In genomic region chr1:192376387-192376786, GRCh38 we compare ENCODE assay signal across 31 cellular contexts. TPM values are rescaled to one million over a fixed set of nuclear protein-coding genes. Genes with fewer than 3 reads are reported as not detected.
"Had no signal": no experiment of that assay in that cellular context is flagged by ENCODE, and none has a peak within 500 bp of the region (broad histone marks: within the 10 kb centered on the region; RNA-seq: fewer than 3 reads in every experiment).

No MANE protein-coding gene starts in this region.

- FAIRE-seq: astrocyte, colon, endothelial cell of umbilical vein had no signal

- H3K4me1 ChIP-seq: gastroesophageal sphincter, prostate gland, right atrium auricular region, tibial artery had no signal

- H3K27me3 ChIP-seq: gastroesophageal sphincter, right atrium auricular region, tibial artery had no signal

- H3K4me3 ChIP-seq: gastroesophageal sphincter, prostate gland, right atrium auricular region, tibial artery had no signal

- DNase-seq: activated B cell treated with CpG ODN at 0.5 μM for 24 hours; activated CD4-positive, alpha-beta T cell treated with anti-CD3 and anti-CD28 coated beads for 36 hours; activated CD4-positive, alpha-beta T cell treated with anti-CD3 and anti-CD28 coated beads, Interleukin-2, amount 50 U/mL, for 4 hours; activated CD8-positive, alpha-beta memory T cell treated with anti-CD3 and anti-CD28 coated beads for 24 hours; activated CD8-positive, alpha-beta memory T cell treated with anti-CD3 and anti-CD28 coated beads, Interleukin-2, amount 50 U/mL, for 4 hours; activated T-cell treated with anti-CD3 and anti-CD28 coated beads, Interleukin-2, amount 50 U/mL, for 24 hours; central memory CD4-positive, alpha-beta T cell; effector memory CD8-positive, alpha-beta T cell; head of caudate nucleus; hypothalamus; left ventricle myocardium superior; mammary epithelial cell; midbrain; stimulated activated CD4-positive, alpha-beta T cell treated with anti-CD3 and anti-CD28 coated beads, Interleukin-12 subunit alpha, Interleukin-12 subunit beta, amount 100 ng/mL, for 4 hours; substantia nigra; T1000; tibial artery had no signal

- H3K9me3 ChIP-seq: gastroesophageal sphincter, prostate gland, right atrium auricular region had no signal

- H3K27ac ChIP-seq: gastroesophageal sphincter, prostate gland, right atrium auricular region, tibial artery had no signal

- H3K36me3 ChIP-seq: gastroesophageal sphincter, prostate gland, right atrium auricular region, tibial artery had no signal

- ATAC-seq: activated CD4-positive, alpha-beta T cell treated with anti-CD3 and anti-CD28 coated beads for 36 hours; activated naive CD4-positive, alpha-beta T cell treated with anti-CD3 and anti-CD28 coated beads, Interleukin-2, amount 50 U/mL, for 72 hours; activated T-helper 17 cell treated with anti-CD3 and anti-CD28 coated beads, Interleukin-2, amount 50 U/mL, for 72 hours; effector memory CD8-positive, alpha-beta T cell; esophagus mucosa; gastroesophageal sphincter; left ventricle myocardium superior; natural killer cell treated with Interleukin-12 subunit alpha and Interleukin-12 subunit beta and Interleukin-15 and Interleukin-18, amount 100 ng/mL, for 72 hours had no signal

RNA-seq across cellular contexts. Expression of gene RGS21, which starts 59.6 kb away (rescaled TPM):
- total RNA-seq: activated B cell treated with CpG ODN at 0.5 μM for 24 hours; activated CD4-positive, alpha-beta T cell treated with anti-CD3 and anti-CD28 coated beads for 36 hours; activated naive CD4-positive, alpha-beta T cell treated with anti-CD3 and anti-CD28 coated beads, Interleukin-2, amount 50 U/mL, for 72 hours; activated T-helper 17 cell treated with anti-CD3 and anti-CD28 coated beads, Interleukin-2, amount 50 U/mL, for 72 hours; astrocyte; dermis microvascular lymphatic vessel endothelial cell; endothelial cell of umbilical vein; esophagus mucosa; gastroesophageal sphincter; left ventricle myocardium superior; mammary epithelial cell; natural killer cell treated with Interleukin-12 subunit alpha and Interleukin-12 subunit beta and Interleukin-15 and Interleukin-18, amount 100 ng/mL, for 72 hours; osteocyte; prostate gland; right atrium auricular region; ureter had no signal
- polyA plus RNA-seq: adipose tissue, endothelial cell of umbilical vein, mammary epithelial cell had no signal
